Comparison of ENCODE assay signal across 1 cellular context in the genomic region with DNA sequence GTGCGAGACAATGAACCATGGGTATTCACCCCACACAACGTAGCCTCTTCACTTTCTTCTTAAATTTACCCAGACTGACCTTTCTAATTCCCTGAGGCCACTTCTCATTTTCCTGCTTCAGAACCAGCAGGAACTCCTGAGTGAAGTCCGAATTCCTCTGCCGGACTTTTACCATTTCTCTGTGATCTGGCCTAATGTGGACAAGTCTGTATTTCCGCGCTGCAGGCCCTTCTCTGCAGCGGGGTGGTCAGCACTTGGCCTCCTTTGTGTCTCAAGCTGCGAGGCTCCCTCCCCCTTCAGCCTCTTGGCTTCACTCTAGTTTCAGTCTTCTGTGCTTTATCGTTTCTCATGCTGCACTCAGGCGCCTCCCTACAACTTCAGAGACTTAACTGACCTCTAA.
TF ChIP-seq lines count a peak whose summit lies in the region.

No MANE protein-coding gene starts in this region.

TF ChIP-seq in H1, 55 proteins besides CTCF, POLR2A, EP300 and RAD21:
- TF ChIP-seq CHD2 (IDR thresholded peaks at IDR 0.05; ENCODE audit: low read length), result no peak
- TF ChIP-seq, protein P1, sequence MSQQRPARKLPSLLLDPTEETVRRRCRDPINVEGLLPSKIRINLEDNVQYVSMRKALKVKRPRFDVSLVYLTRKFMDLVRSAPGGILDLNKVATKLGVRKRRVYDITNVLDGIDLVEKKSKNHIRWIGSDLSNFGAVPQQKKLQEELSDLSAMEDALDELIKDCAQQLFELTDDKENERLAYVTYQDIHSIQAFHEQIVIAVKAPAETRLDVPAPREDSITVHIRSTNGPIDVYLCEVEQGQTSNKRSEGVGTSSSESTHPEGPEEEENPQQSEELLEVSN (IDR thresholded peaks at IDR 0.05), result no peak
- no peak for TF ChIP-seq HDAC2 (IDR thresholded peaks at IDR 0.05; ENCODE audit: borderline replicate concordance in 1 of 2, low read depth in 2 of 2, low read length in 2 of 2)
- TF ChIP-seq SP4 (IDR thresholded peaks at IDR 0.05; ENCODE audit: low read length), result no peak
- TF ChIP-seq, protein P2, sequence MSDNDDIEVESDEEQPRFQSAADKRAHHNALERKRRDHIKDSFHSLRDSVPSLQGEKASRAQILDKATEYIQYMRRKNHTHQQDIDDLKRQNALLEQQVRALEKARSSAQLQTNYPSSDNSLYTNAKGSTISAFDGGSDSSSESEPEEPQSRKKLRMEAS (IDR thresholded peaks at IDR 0.05), result no peak
- no peak for TF ChIP-seq RFX5 (IDR thresholded peaks at IDR 0.05; ENCODE audit: borderline replicate concordance, low read depth, low read length)
- TF ChIP-seq GABPA (IDR thresholded peaks at IDR 0.05; ENCODE audit: borderline replicate concordance, insufficient read depth, low read length), result no peak
- no peak for TF ChIP-seq SIRT6 (IDR thresholded peaks at IDR 0.05; ENCODE audit: low read length)
- TF ChIP-seq NANOG (IDR thresholded peaks at IDR 0.05; ENCODE audit: insufficient read depth, low read depth, low read length, poor library complexity, severe bottlenecking), result no peak
- TF ChIP-seq BRCA1 (IDR thresholded peaks at IDR 0.05; ENCODE audit: low read depth, low read length), result no peak
- no peak for TF ChIP-seq CBX8 (IDR thresholded peaks at IDR 0.05; ENCODE audit: borderline replicate concordance, low read depth, low read length)
